ENCODE assay signal across 21 cellular contexts in genomic region chr16:12614662-12615278, GRCh38.
"Had no signal": no experiment of that assay in that cellular context is flagged by ENCODE, and none has a peak within 500 bp of the region (broad histone marks: within the 10 kb centered on the region; RNA-seq: fewer than 3 reads in every experiment).

No MANE protein-coding gene starts in this region.

- H3K4me1 Mint-ChIP-seq: central memory CD8-positive, alpha-beta T cell; nephron had no signal

- H3K27ac Mint-ChIP-seq: mesothelial cell of epicardium; stimulated activated naive B cell treated with anti-CD40 and anti-IgM and Interleukin-4, amounts not matched to agents 10 μg/mL and 1 μg/mL and 100 μg/mL, for 72 hours had no signal

- H3K4me3 ChIP-seq: ascending aorta, colonic mucosa, lung, spleen, tibial artery had no signal

- H3K9me3 ChIP-seq: ascending aorta, colonic mucosa, spleen, tibial artery had no signal

- H3K27me3 ChIP-seq: ascending aorta, colonic mucosa, tibial artery had no signal

- H3K4me3 Mint-ChIP-seq: central memory CD8-positive, alpha-beta T cell; mesothelial cell of epicardium; nephron; stimulated activated naive B cell treated with anti-CD40 and anti-IgM and Interleukin-4, amounts not matched to agents 10 μg/mL and 1 μg/mL and 100 μg/mL, for 72 hours had no signal

- H3K36me3 ChIP-seq: ascending aorta, colonic mucosa, spleen, tibial artery, WERI-Rb-1 had no signal

- H3K36me3 Mint-ChIP-seq: mesothelial cell of epicardium; stimulated activated naive B cell treated with anti-CD40 and anti-IgM and Interleukin-4, amounts not matched to agents 10 μg/mL and 1 μg/mL and 100 μg/mL, for 72 hours had no signal

- H3K27ac ChIP-seq: ascending aorta, colonic mucosa, spleen, tibial artery, WERI-Rb-1 had no signal

- DNase-seq: activated CD4-positive, alpha-beta T cell treated with anti-CD3 and anti-CD28 coated beads for 1 hour; activated CD8-positive, alpha-beta memory T cell treated with anti-CD3 and anti-CD28 coated beads for 24 hours; activated CD8-positive, alpha-beta memory T cell treated with anti-CD3 and anti-CD28 coated beads, Interleukin-2, amount 50 U/mL, for 48 hours; activated naive CD4-positive, alpha-beta T cell; colonic mucosa; erythroblast; foreskin melanocyte; glutamatergic neuron; hypothalamus; islet precursor cell; spleen; stimulated activated naive B cell treated with anti-CD40 and anti-IgM and Interleukin-4, amounts not matched to agents 10 μg/mL and 1 μg/mL and 100 μg/mL, for 72 hours; substantia nigra; T-helper 2 cell; tibial artery; WERI-Rb-1 had no signal

- H3K9me3 Mint-ChIP-seq: central memory CD8-positive, alpha-beta T cell; mesothelial cell of epicardium; nephron; stimulated activated naive B cell treated with anti-CD40 and anti-IgM and Interleukin-4, amounts not matched to agents 10 μg/mL and 1 μg/mL and 100 μg/mL, for 72 hours had no signal

- H3K4me1 ChIP-seq: ascending aorta, colonic mucosa, spleen, tibial artery had no signal
